In genomic region chr3:24139463-24140412, GRCh38 we compare ENCODE assay signal across 28 cellular contexts.
DNase-seq lines count a peak whose midpoint lies in the region; TF ChIP-seq lines count a peak whose summit lies in the region.
"Had no signal": no experiment of that assay in that cellular context is flagged by ENCODE, and none has a peak within 500 bp of the region (broad histone marks: within the 10 kb centered on the region; RNA-seq: fewer than 3 reads in every experiment).

No MANE protein-coding gene starts in this region.

- TF ChIP-seq CTCF in LNCaP clone FGC (IDR thresholded peaks at IDR 0.05; ENCODE audit: control insufficient read depth, extremely low read depth, insufficient read depth) (peak; percentile 26; the same call in 1 of the 2 replicates), spleen (IDR thresholded peaks at IDR 0.05 in 8 of 11, conservative IDR thresholded peaks at IDR 0.05 in 3 of 11) (no peak)

- H3K27me3 ChIP-seq in esophagus (ENCODE audit: control insufficient read depth in 1 of 2, insufficient read depth in 2 of 2, low read length in 2 of 2) (no peaks in the 10 kb centered on the region), mucosa of rectum (ENCODE audit: control insufficient read depth in 2 of 2, insufficient read depth in 2 of 2, low read length in 2 of 2) (no peaks in the 10 kb centered on the region), stomach smooth muscle (ENCODE audit: control insufficient read depth in 1 of 2, insufficient read depth in 2 of 2, low read length in 2 of 2) (no peaks in the 10 kb centered on the region), spleen (replicated peaks in 1 of 7) (no peaks in the 10 kb centered on the region)
- H3K27me3 ChIP-seq: breast epithelium, pancreas, SJCRH30, thyroid gland had no signal

- DNase-seq in LNCaP clone FGC (ENCODE audit: low read depth) (peak; percentile 92), GOT3 (lab: John Stamatoyannopoulos, UW) (no peak), dedifferentiated amniotic fluid mesenchymal stem cell (ENCODE audit: extremely low spot score) (no peak), spleen (no peak)
- DNase-seq: activated CD4-positive, alpha-beta T cell treated with anti-CD3 and anti-CD28 coated beads, Interleukin-2, amount 10 ng/mL, durations not matched to agents 7 days and 5 days; activated CD8-positive, alpha-beta memory T cell treated with anti-CD3 and anti-CD28 coated beads, Interleukin-2, amount 10 ng/mL, durations not matched to agents 7 days and 5 days; activated naive CD4-positive, alpha-beta T cell treated with Interleukin-2 at 50 U/mL for 16 hours; activated T-cell treated with anti-CD3 and anti-CD28 coated beads, Interleukin-2, amount 50 U/mL, for 48 hours; amygdala; C1 segment of cervical spinal cord; Caco-2; DMS79 treated with DMSO at 0.1 percent for 48 hours; effector memory CD4-positive, alpha-beta T cell; GF-D8; H9; islet precursor cell; NCI-H1105; NCI-H187 treated with DMSO at 0.1 percent for 48 hours; NCI-H526 treated with DMSO at 0.1 percent for 48 hours; pancreas; SJCRH30; stimulated activated naive CD4-positive, alpha-beta T cell treated with Interleukin-2 at 50 U/mL for 16 hours; T1000; thyroid gland had no signal

- H3K27ac ChIP-seq in esophagus (ENCODE audit: low read depth in 2 of 2, low read length in 1 of 2) (peak overlapping the region; percentile 26 to 58), mucosa of rectum (ENCODE audit: low read depth in 2 of 2, low read length in 2 of 2) (peak overlapping the region; percentile 29 to 58), stomach smooth muscle (ENCODE audit: low read length) (peak overlapping the region; percentile 85), spleen (no peak overlapping the region)
- H3K27ac ChIP-seq: breast epithelium, pancreas, SJCRH30, thyroid gland had no signal

- no peaks in the 10 kb centered on the region for H3K9me3 ChIP-seq in esophagus (ENCODE audit: control insufficient read depth in 2 of 2, insufficient read depth in 1 of 2, low read depth in 1 of 2, low read length in 1 of 2)
- no peaks in the 10 kb centered on the region for H3K9me3 ChIP-seq in mucosa of rectum (ENCODE audit: control insufficient read depth in 2 of 2, low read length in 2 of 2)
- no peaks in the 10 kb centered on the region for H3K9me3 ChIP-seq in stomach smooth muscle (ENCODE audit: control insufficient read depth in 2 of 2, low read length in 2 of 2)
- H3K9me3 ChIP-seq in spleen = no peaks in the 10 kb centered on the region
- H3K9me3 ChIP-seq: breast epithelium, Caco-2, pancreas, SJCRH30, thyroid gland had no signal

- H3K4me3 ChIP-seq in LNCaP clone FGC (ENCODE audit: low read depth, low read length) = no peak overlapping the region
- no peak overlapping the region for H3K4me3 ChIP-seq in esophagus (ENCODE audit: low read depth in 1 of 2, low read length in 2 of 2)
- H3K4me3 ChIP-seq in mucosa of rectum (ENCODE audit: low read length in 2 of 2) = no peak overlapping the region
- H3K4me3 ChIP-seq in stomach smooth muscle (ENCODE audit: low read length in 2 of 2) = no peak overlapping the region
- H3K4me3 ChIP-seq in spleen = no peak overlapping the region
- H3K4me3 ChIP-seq: breast epithelium, pancreas, SJCRH30, thyroid gland had no signal

- H3K4me1 ChIP-seq in esophagus (ENCODE audit: control insufficient read depth in 2 of 2, insufficient read depth in 2 of 2, low read length in 1 of 2) = peaks cover 3 to 9% of the 10 kb centered on the region in 2 donors
- peaks cover 0 to 15% of the 10 kb centered on the region in 2 donors for H3K4me1 ChIP-seq in mucosa of rectum (ENCODE audit: control insufficient read depth in 2 of 2, insufficient read depth in 2 of 2, low read length in 2 of 2)
- H3K4me1 ChIP-seq in stomach smooth muscle (ENCODE audit: control insufficient read depth, insufficient read depth, low read length) = peaks cover 36% of the 10 kb centered on the region
- H3K4me1 ChIP-seq in spleen = no peaks in the 10 kb centered on the region
- H3K4me1 ChIP-seq: breast epithelium, pancreas, SJCRH30 had no signal

- H3K9ac ChIP-seq in mucosa of rectum (ENCODE audit: low read depth in 1 of 2, low read length in 2 of 2) = no peak overlapping the region
- H3K9ac ChIP-seq in stomach smooth muscle (ENCODE audit: low read length in 2 of 2) = no peak overlapping the region

- no peaks in the 10 kb centered on the region for H3K36me3 ChIP-seq in esophagus (ENCODE audit: control insufficient read depth in 2 of 2, insufficient read depth in 2 of 2, low read length in 1 of 2)
- peaks cover 6 to 19% of the 10 kb centered on the region in 2 donors for H3K36me3 ChIP-seq in mucosa of rectum (ENCODE audit: control insufficient read depth in 2 of 2, insufficient read depth in 2 of 2, low read length in 2 of 2)
- peaks cover 6 to 13% of the 10 kb centered on the region in 2 donors for H3K36me3 ChIP-seq in stomach smooth muscle (ENCODE audit: control insufficient read depth in 2 of 2, insufficient read depth in 2 of 2, low read length in 2 of 2)
- H3K36me3 ChIP-seq in spleen = peaks cover 0 to 27% (median 0%) of the 10 kb centered on the region in 6 donors
- H3K36me3 ChIP-seq: breast epithelium, SJCRH30, thyroid gland had no signal

- TF ChIP-seq POLR2A in spleen (IDR thresholded peaks at IDR 0.05) = no peak

- intact Hi-C loops in spleen (cut with DNase I; ENCODE audit: low total_unique reads) = no loop called here

- 54 to 69% methylated on average over 4 of the region's 4 CpGs for WGBS in esophagus, 2 donors
- 70 to 82% (median 80%) methylated on average over 4 of the region's 4 CpGs for WGBS in spleen, 5 donors

Comparison
In these comparisons a context has a peak if more than half of its experiments do, and no peak if none do; other contexts are left out.
1. H3K27ac ChIP-seq: peak in esophagus (2 of 2), mucosa of rectum (2 of 2) and stomach smooth muscle (single experiment); none in spleen (0 of 8).